ENCODE assay signal across 27 cellular contexts in genomic region chr11:19435306-19435989, GRCh38.
DNase-seq lines count a peak whose midpoint lies in the region; ATAC-seq and TF ChIP-seq lines count a peak whose summit lies in the region.
"Had no signal": no experiment of that assay in that cellular context is flagged by ENCODE, and none has a peak within 500 bp of the region (broad histone marks: within the 10 kb centered on the region; RNA-seq: fewer than 3 reads in every experiment).

No MANE protein-coding gene starts in this region.

- CTCF ChIA-PET in activated B cell treated with CpG ODN at 0.5 μM for 24 hours (lab: Charles Lee), result no interaction called here

- H3K27ac Mint-ChIP-seq in activated B cell treated with CpG ODN at 0.5 μM for 24 hours, result peak overlapping the region; percentile 18
- H3K27ac Mint-ChIP-seq: CD14-positive monocyte; CD8-positive, alpha-beta memory T cell; HFFc6 had no signal

- peak overlapping the region; percentile 11 for H3K27ac ChIP-seq in ACC112 (ENCODE audit: low read depth, low read length)
- H3K27ac ChIP-seq in KMS-11, result peak overlapping the region; percentile 93
- no peak overlapping the region for H3K27ac ChIP-seq in breast epithelium
- H3K27ac ChIP-seq: 22Rv1, RWPE1 had no signal

- H3K36me3 ChIP-seq in ACC112 (ENCODE audit: insufficient read depth, low read length), result peaks cover 6% of the 10 kb centered on the region; the same call in 1 of the 2 replicates
- no peaks in the 10 kb centered on the region for H3K36me3 ChIP-seq in KMS-11 (ENCODE audit: insufficient read depth)
- H3K36me3 ChIP-seq in breast epithelium, result no peaks in the 10 kb centered on the region
- H3K36me3 ChIP-seq: BE2C, HAP-1 had no signal

- POLR2A ChIA-PET in activated B cell treated with CpG ODN at 0.5 μM for 24 hours (lab: Charles Lee), result no interaction called here

- H3K4me2 ChIP-seq in KMS-11, result peak overlapping the region; percentile 100

- H3K27me3 ChIP-seq in ACC112 (ENCODE audit: insufficient read depth, low read length), result no peaks in the 10 kb centered on the region
- H3K27me3 ChIP-seq in KMS-11 (ENCODE audit: insufficient read depth, low read depth), result no peaks in the 10 kb centered on the region
- H3K27me3 ChIP-seq in breast epithelium, result no peaks in the 10 kb centered on the region

- H3K9me3 ChIP-seq in breast epithelium, result no peaks in the 10 kb centered on the region
- H3K9me3 ChIP-seq: BE2C, HAP-1 had no signal

- TF ChIP-seq CTCF in KMS-11 (conservative IDR thresholded peaks at IDR 0.05; ENCODE audit: low read depth, low read length), result no peak
- no peak for TF ChIP-seq CTCF in activated B cell treated with CpG ODN at 0.5 μM for 24 hours (IDR thresholded peaks at IDR 0.05)
- no peak for TF ChIP-seq CTCF in fibroblast of the aortic adventitia (IDR thresholded peaks at IDR 0.05; ENCODE audit: insufficient read depth, low read length)
- no peak for TF ChIP-seq CTCF in breast epithelium (IDR thresholded peaks at IDR 0.05)

- H3K9me3 Mint-ChIP-seq in activated B cell treated with CpG ODN at 0.5 μM for 24 hours, result no peaks in the 10 kb centered on the region
- H3K9me3 Mint-ChIP-seq: HFFc6 had no signal

- H3K27me3 Mint-ChIP-seq in activated B cell treated with CpG ODN at 0.5 μM for 24 hours, result no peaks in the 10 kb centered on the region

- no peak for ATAC-seq in activated B cell treated with CpG ODN at 0.5 μM for 24 hours (ENCODE audit: low read depth)
- no peak for ATAC-seq in left colon
- ATAC-seq in HG02973 (IDR thresholded peaks at IDR 0.05; ENCODE audit: unreplicated experiment), result no peak
- ATAC-seq: Panc1 had no signal

- H3K4me3 Mint-ChIP-seq in activated B cell treated with CpG ODN at 0.5 μM for 24 hours, result no peak overlapping the region
- H3K4me3 Mint-ChIP-seq: CD14-positive monocyte; CD8-positive, alpha-beta memory T cell; HFFc6 had no signal

- intact Hi-C loops in activated B cell treated with CpG ODN at 0.5 μM for 24 hours (cut with micrococcal nuclease) (no loop called here), left colon (cut with DNase I, micrococcal nuclease) (no loop called here), breast epithelium (cut with DNase I; ENCODE audit: low total_unique reads) (no loop called here)

- H3K9ac ChIP-seq in KMS-11, result 0 out of 2 replicates have a peak overlapping the region, but pooled peaks have one; percentile 5

- no peak for DNase-seq in activated B cell treated with CpG ODN at 0.5 μM for 24 hours
- DNase-seq in fibroblast of the aortic adventitia (ENCODE audit: low read depth), result peak; percentile 85
- no peak for DNase-seq in left colon
- no peak for DNase-seq in breast epithelium (ENCODE audit: low spot score in 2 of 2)
- DNase-seq: ACHN; BE2C; CD8-positive, alpha-beta memory T cell; DMS 273 treated with DMSO at 0.1 percent for 48 hours; DMS79; GF-D8; GOT3; HFFc6; IMR-90; NCI-H1105 treated with DMSO at 0.1 percent for 48 hours; NCI-H1694 treated with DMSO at 0.1 percent for 48 hours; NCI-H2081; NCI-H2227 treated with DMSO at 0.1 percent for 48 hours; NCI-H526 treated with DMSO at 0.1 percent for 48 hours; SHP77 had no signal

- no peak overlapping the region for H3K4me3 ChIP-seq in ACC112 (ENCODE audit: low read depth, low read length)
- H3K4me3 ChIP-seq in KMS-11 (IDR thresholded peaks at IDR 0.05; ENCODE audit: insufficient read depth, low read depth, low read length), result no peak overlapping the region
- H3K4me3 ChIP-seq in fibroblast of the aortic adventitia (ENCODE audit: low read depth, low read length), result no peak overlapping the region
- H3K4me3 ChIP-seq in breast epithelium, result no peak overlapping the region
- H3K4me3 ChIP-seq: HAP-1 had no signal

- H3K4me1 Mint-ChIP-seq in activated B cell treated with CpG ODN at 0.5 μM for 24 hours, result peaks cover 30% of the 10 kb centered on the region
- H3K4me1 Mint-ChIP-seq: CD14-positive monocyte; CD8-positive, alpha-beta memory T cell had no signal

- H2AFZ ChIP-seq in ACC112 (ENCODE audit: low read length, unreplicated experiment), result no peak overlapping the region
- H2AFZ ChIP-seq in KMS-11 (ENCODE audit: low read depth), result no peak overlapping the region

- TF ChIP-seq POLR2A in breast epithelium (IDR thresholded peaks at IDR 0.05), result no peak

- H3K79me2 ChIP-seq in ACC112 (ENCODE audit: control insufficient read depth, insufficient read depth, low read length, unreplicated experiment) (peaks cover 68% of the 10 kb centered on the region), KMS-11 (ENCODE audit: insufficient read depth, low read depth) (peaks cover 20% of the 10 kb centered on the region; the same call in 1 of the 2 replicates)

- H3K36me3 Mint-ChIP-seq in activated B cell treated with CpG ODN at 0.5 μM for 24 hours (ENCODE audit: low read depth), result no peaks in the 10 kb centered on the region
- H3K36me3 Mint-ChIP-seq: CD14-positive monocyte; CD8-positive, alpha-beta memory T cell had no signal

- H4K20me1 ChIP-seq in KMS-11 (ENCODE audit: insufficient read depth), result no peaks in the 10 kb centered on the region

- H3K4me1 ChIP-seq in ACC112 (ENCODE audit: control insufficient read depth, insufficient read depth, low read length, unreplicated experiment) (peaks cover 87% of the 10 kb centered on the region), KMS-11 (ENCODE audit: low read depth, poor library complexity, severe bottlenecking) (peaks cover 100% of the 10 kb centered on the region), breast epithelium (no peaks in the 10 kb centered on the region)
- H3K4me1 ChIP-seq: BE2C, HAP-1 had no signal

Comparison
In these comparisons a context has a peak if more than half of its experiments do, and no peak if none do; other contexts are left out.
1. H3K27ac ChIP-seq: peak in ACC112 (single experiment) and KMS-11 (single experiment); none in breast epithelium (0 of 2).